In genomic region chr17:47949197-47949759, GRCh38 we compare ENCODE assay signal across 8 cellular contexts. TPM values are rescaled to one million over a fixed set of nuclear protein-coding genes. Genes with fewer than 3 reads are reported as not detected.
DNase-seq lines count a peak whose midpoint lies in the region; ATAC-seq and TF ChIP-seq lines count a peak whose summit lies in the region.

No MANE protein-coding gene starts in this region.

- peak overlapping the region; percentile 65 for H3K27ac Mint-ChIP-seq in neural crest cell (ENCODE audit: unreplicated experiment)

- H3K27me3 Mint-ChIP-seq in neural crest cell (ENCODE audit: low read depth) = no peaks in the 10 kb centered on the region

- H3K4me3 ChIP-seq in AG10803 (ENCODE audit: low read length) (peak overlapping the region; percentile 47), LNCaP clone FGC (ENCODE audit: low read depth, low read length) (peak overlapping the region; percentile 38), fibroblast of the aortic adventitia (ENCODE audit: low read depth, low read length) (peak overlapping the region; percentile 51)

- no peaks in the 10 kb centered on the region for H3K36me3 Mint-ChIP-seq in neural crest cell (ENCODE audit: low read depth)

- no peak overlapping the region for H3K4me3 Mint-ChIP-seq in neural crest cell

- no peaks in the 10 kb centered on the region for H3K9me3 Mint-ChIP-seq in neural crest cell

- peak; percentile 82 for DNase-seq in AG10803 (ENCODE audit: low read depth)
- no peak for DNase-seq in LNCaP clone FGC (ENCODE audit: low read depth)
- peak; percentile 81 for DNase-seq in RKO (ENCODE audit: low spot score)
- peak; percentile 66 for DNase-seq in activated T-helper 9 cell treated with anti-CD3 and anti-CD28 coated beads, Interleukin-2, amount 50 U/mL, for 16 hours (ENCODE audit: low read depth)
- peak; percentile 90 for DNase-seq in fibroblast of the aortic adventitia (ENCODE audit: low read depth)
- DNase-seq in neural crest cell (ENCODE audit: low read depth, low spot score) = peak; percentile 97
- DNase-seq in stimulated activated naive CD4-positive, alpha-beta T cell treated with Interleukin-2 at 50 U/mL for 16 hours (lab: John Stamatoyannopoulos, UW) = peak; percentile 73

- ATAC-seq in GM19372 (IDR thresholded peaks at IDR 0.05; ENCODE audit: low read depth, unreplicated experiment) = peak; percentile 77

- TF ChIP-seq CTCF in AG10803 (conservative IDR thresholded peaks at IDR 0.05; ENCODE audit: low read length) = peak; percentile 86
- peak; percentile 85 for TF ChIP-seq CTCF in LNCaP clone FGC (IDR thresholded peaks at IDR 0.05; ENCODE audit: control insufficient read depth, extremely low read depth, insufficient read depth)
- TF ChIP-seq CTCF in fibroblast of the aortic adventitia (IDR thresholded peaks at IDR 0.05; ENCODE audit: insufficient read depth, low read length) = peak; percentile 92
- TF ChIP-seq CTCF in neural crest cell (conservative IDR thresholded peaks at IDR 0.05) = peak; percentile 96

- peaks cover 19% of the 10 kb centered on the region for H3K4me1 Mint-ChIP-seq in neural crest cell

RNA-seq across cellular contexts. Expression of gene PNPO, which starts 7.9 kb away (rescaled TPM):
- total RNA-seq in fibroblast of the aortic adventitia (ENCODE audit: low replicate concordance) (44.9 and 198 TPM in 2 replicates), neural crest cell (7.1 and 7.5 TPM in 2 replicates)

RNA-seq across cellular contexts. Expression of gene PRR15L, which starts 8.4 kb away (rescaled TPM):
- total RNA-seq in fibroblast of the aortic adventitia (ENCODE audit: low replicate concordance) (not detected in 2 replicates), neural crest cell (not detected in 2 replicates)

RNA-seq across cellular contexts. Expression of gene CDK5RAP3, which starts 21.6 kb away (rescaled TPM):
- total RNA-seq in fibroblast of the aortic adventitia (ENCODE audit: low replicate concordance) (49.5 and 109 TPM in 2 replicates), neural crest cell (285 and 301 TPM in 2 replicates)

RNA-seq across cellular contexts. Expression of gene SP2, which starts 53.2 kb away (rescaled TPM):
- 0.08 and 3.7 TPM in 2 replicates for total RNA-seq in fibroblast of the aortic adventitia (ENCODE audit: low replicate concordance)
- total RNA-seq in neural crest cell = 22.4 and 23.2 TPM in 2 replicates
